Comparison of ENCODE assay signal across 18 cellular contexts in genomic region chr20:37958856-37959255, GRCh38. TPM values are rescaled to one million over a fixed set of nuclear protein-coding genes. Genes with fewer than 3 reads are reported as not detected.
"Had no signal": no experiment of that assay in that cellular context is flagged by ENCODE, and none has a peak within 500 bp of the region (broad histone marks: within the 10 kb centered on the region; RNA-seq: fewer than 3 reads in every experiment).

No MANE protein-coding gene starts in this region.

- H3K36me3 ChIP-seq: colonic mucosa, esophagus muscularis mucosa, gastrocnemius medialis, heart right ventricle, ovary had no signal

- H3K27ac ChIP-seq: colonic mucosa, esophagus muscularis mucosa, gastrocnemius medialis, heart right ventricle, ovary had no signal

- ATAC-seq: gastrocnemius medialis; heart right ventricle; left lobe of liver; mucosa of descending colon; naive thymus-derived CD8-positive, alpha-beta T cell; right cardiac atrium had no signal

- H3K4me1 Mint-ChIP-seq: naive thymus-derived CD8-positive, alpha-beta T cell had no signal

- H3K4me3 Mint-ChIP-seq: naive thymus-derived CD8-positive, alpha-beta T cell had no signal

- H3K9me3 ChIP-seq: colonic mucosa, gastrocnemius medialis, mucosa of descending colon, ovary had no signal

- H3K27ac Mint-ChIP-seq: naive thymus-derived CD8-positive, alpha-beta T cell had no signal

- H3K4me1 ChIP-seq: colonic mucosa, esophagus muscularis mucosa, gastrocnemius medialis, heart right ventricle had no signal

- DNase-seq: colonic mucosa; dermis blood vessel endothelial cell; effector CD4-positive, alpha-beta T cell; gastrocnemius medialis; heart right ventricle; hypothalamus; mammary epithelial cell; mucosa of descending colon; naive thymus-derived CD8-positive, alpha-beta T cell; nucleus accumbens; ovary; right cardiac atrium; small intestine; stimulated activated CD4-positive, alpha-beta T cell treated with anti-CD3 and anti-CD28 coated beads, Interleukin-12 subunit alpha, Interleukin-12 subunit beta, amount 100 ng/mL, for 4 hours; stimulated activated naive CD4-positive, alpha-beta T cell treated with Interleukin-2 at 50 U/mL for 16 hours; trophoblast cell had no signal

- H3K4me3 ChIP-seq: colonic mucosa, esophagus muscularis mucosa, gastrocnemius medialis, heart right ventricle, mucosa of descending colon, ovary had no signal

- H3K27me3 ChIP-seq: colonic mucosa, esophagus muscularis mucosa, gastrocnemius medialis, ovary had no signal

RNA-seq across cellular contexts. Expression of gene VSTM2L, which starts 55.9 kb away (rescaled TPM):
- total RNA-seq: naive thymus-derived CD8-positive, alpha-beta T cell had no signal
